ENCODE assay signal across 19 cellular contexts in the genomic region with DNA sequence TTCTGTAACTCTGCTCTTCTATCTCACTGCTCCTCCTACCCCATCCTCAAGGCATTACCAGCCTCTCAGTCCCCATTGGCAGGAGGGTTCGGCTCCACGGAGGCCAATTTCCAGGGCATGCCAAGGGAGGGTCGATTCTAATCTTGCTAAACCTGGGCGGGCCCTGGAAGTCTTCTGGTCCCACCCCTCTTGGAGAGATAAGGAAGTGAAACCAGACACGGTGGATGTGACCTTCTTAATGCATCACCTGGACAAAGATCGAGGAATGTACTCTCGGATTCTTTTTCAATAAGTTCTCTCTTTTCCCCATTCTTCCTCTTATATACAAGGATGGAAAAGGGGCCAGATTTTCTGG.
DNase-seq lines count a peak whose midpoint lies in the region; ATAC-seq, FAIRE-seq and TF ChIP-seq lines count a peak whose summit lies in the region.
"Had no signal": no experiment of that assay in that cellular context is flagged by ENCODE, and none has a peak within 500 bp of the region (broad histone marks: within the 10 kb centered on the region; RNA-seq: fewer than 3 reads in every experiment).

No MANE protein-coding gene starts in this region.

- no peaks in the 10 kb centered on the region for H3K27me3 ChIP-seq in Caco-2 (replicated peaks; ENCODE audit: control insufficient read depth, insufficient read depth, low read length)
- no peaks in the 10 kb centered on the region; the same call in 1 of the 2 replicates for H3K27me3 ChIP-seq in HUES64 (ENCODE audit: insufficient read depth, low read length)
- H3K27me3 ChIP-seq in K562 (ENCODE audit: control insufficient read depth in 2 of 2, insufficient read depth in 2 of 2, low read length in 2 of 2), result peaks cover 1 to 9% of the 10 kb centered on the region in 2 experiments; a peak in 3 of 5 replicates
- H3K27me3 ChIP-seq in CD8-positive, alpha-beta memory T cell (ENCODE audit: insufficient read depth, low read length, poor library complexity, severe bottlenecking), result no peaks in the 10 kb centered on the region
- H3K27me3 ChIP-seq in CD4-positive, alpha-beta memory T cell (ENCODE audit: insufficient read depth, low read length), result no peaks in the 10 kb centered on the region

- 0 out of 2 replicates have a peak overlapping the region, but pooled peaks have one; percentile 3 for H3K27ac ChIP-seq in HUES64 (ENCODE audit: low read depth, low read length)
- H3K27ac ChIP-seq in K562 (ENCODE audit: extremely low read depth, low read depth, low read length), result no peak overlapping the region
- no peak overlapping the region for H3K27ac ChIP-seq in CD8-positive, alpha-beta memory T cell (ENCODE audit: low read depth, low read length)
- no peak overlapping the region for H3K27ac ChIP-seq in CD4-positive, alpha-beta memory T cell (ENCODE audit: low read depth, low read length)

- H3K9me3 Mint-ChIP-seq in Caco-2 (ENCODE audit: unreplicated experiment), result no peaks in the 10 kb centered on the region
- H3K9me3 Mint-ChIP-seq in CD8-positive, alpha-beta memory T cell, result no peaks in the 10 kb centered on the region
- H3K9me3 Mint-ChIP-seq in CD4-positive, alpha-beta memory T cell, result no peaks in the 10 kb centered on the region
- H3K9me3 Mint-ChIP-seq in T-cell, result no peaks in the 10 kb centered on the region
- H3K9me3 Mint-ChIP-seq: activated B cell treated with CpG ODN at 0.5 μM for 24 hours; activated T-helper 2 cell treated with anti-CD3 and anti-CD28 coated beads, Interferon-gamma antibody, Interleukin-2, Interleukin-4, amounts not matched to agents 10 μg/mL and 5 μg/mL and 100 μg/mL, durations not matched to agents 14 hours and 24 hours and 36 hours; central memory CD8-positive, alpha-beta T cell; nephron had no signal

- H3K9me1 ChIP-seq in K562 (ENCODE audit: control insufficient read depth, insufficient read depth, low read length), result no peaks in the 10 kb centered on the region

- no peaks in the 10 kb centered on the region for H3K36me3 ChIP-seq in Caco-2 (ENCODE audit: control insufficient read depth, insufficient read depth, low read length)
- H3K36me3 ChIP-seq in HUES64 (ENCODE audit: insufficient read depth, low read length), result no peaks in the 10 kb centered on the region
- H3K36me3 ChIP-seq in K562 (ENCODE audit: control insufficient read depth, insufficient read depth, low read length), result no peaks in the 10 kb centered on the region
- no peaks in the 10 kb centered on the region for H3K36me3 ChIP-seq in CD8-positive, alpha-beta memory T cell (ENCODE audit: insufficient read depth, low read length)
- H3K36me3 ChIP-seq in CD4-positive, alpha-beta memory T cell (ENCODE audit: insufficient read depth, low read length), result no peaks in the 10 kb centered on the region

- peak overlapping the region; percentile 15 for H3K4me2 ChIP-seq in K562 (ENCODE audit: insufficient read depth, low read length)

- TF ChIP-seq CTCF in Caco-2 (IDR thresholded peaks at IDR 0.05; ENCODE audit: insufficient read depth in 1 of 2, low read depth in 1 of 2, low read length in 1 of 2, severe bottlenecking in 1 of 2, unreplicated experiment in 1 of 2) (no peak), K562 (IDR thresholded peaks at IDR 0.05 in 2 of 3, conservative IDR thresholded peaks at IDR 0.05 in 1 of 3; ENCODE audit: insufficient read depth in 2 of 3, low read depth in 1 of 3, low read length in 3 of 3) (no peak)

- no TSS peak for BruUV-seq in Caco-2 (replicated peaks; lab: Mats Ljungman, UMichigan)
- no TSS peak for BruUV-seq in K562 (replicated peaks; lab: Mats Ljungman, UMichigan)

- peaks cover 33% of the 10 kb centered on the region for H3K4me1 Mint-ChIP-seq in Caco-2 (ENCODE audit: low read depth, unreplicated experiment)
- H3K4me1 Mint-ChIP-seq in CD8-positive, alpha-beta memory T cell, result peaks cover 0 to 5% (median 0%) of the 10 kb centered on the region in 3 donors
- H3K4me1 Mint-ChIP-seq in CD4-positive, alpha-beta memory T cell, result no peaks in the 10 kb centered on the region
- no peaks in the 10 kb centered on the region for H3K4me1 Mint-ChIP-seq in T-cell

- POLR2A ChIA-PET in Caco-2 (lab: Charles Lee) (no interaction called here), K562 (lab: Yijun Ruan, JAX) (interaction anchor here (0.7 kb wide), 1 partner anchor 198 kb away, joined by 3 read pairs; no protein-coding TSS in a partner anchor), T-cell (lab: Charles Lee) (no interaction called here)
- POLR2A ChIA-PET in CD8-positive, alpha-beta memory T cell (lab: Charles Lee), result interaction anchor here (0.7 kb wide), 1 partner anchor 480 kb away, joined by 3 read pairs; no protein-coding TSS in a partner anchor
- POLR2A ChIA-PET in CD4-positive, alpha-beta memory T cell (lab: Charles Lee; ENCODE audit: partially characterized antibody), result no interaction called here

- peak overlapping the region; percentile 49; the same call in 1 of the 2 replicates for H2AFZ ChIP-seq in K562 (ENCODE audit: low read depth, low read length)

- TF ChIP-seq POLR2A in K562 (conservative IDR thresholded peaks at IDR 0.05), result no peak

- H3K4me3 ChIP-seq in Caco-2 (ENCODE audit: low read depth, low read length), result no peak overlapping the region
- H3K4me3 ChIP-seq in HUES64 (ENCODE audit: low read length), result no peak overlapping the region
- no peak overlapping the region for H3K4me3 ChIP-seq in K562
- H3K4me3 ChIP-seq in CD8-positive, alpha-beta memory T cell (ENCODE audit: low read length), result no peak overlapping the region
- no peak overlapping the region for H3K4me3 ChIP-seq in CD4-positive, alpha-beta memory T cell (ENCODE audit: low read length in 2 of 2)
- H3K4me3 ChIP-seq: lung had no signal

- no peaks in the 10 kb centered on the region for H3K79me2 ChIP-seq in K562 (ENCODE audit: control insufficient read depth, insufficient read depth, low read length)

- peak overlapping the region; percentile 66 for H3K27ac Mint-ChIP-seq in Caco-2 (ENCODE audit: unreplicated experiment)
- H3K27ac Mint-ChIP-seq in CD8-positive, alpha-beta memory T cell, result no peak overlapping the region
- no peak overlapping the region for H3K27ac Mint-ChIP-seq in CD4-positive, alpha-beta memory T cell
- no peak overlapping the region for H3K27ac Mint-ChIP-seq in T-cell
- H3K27ac Mint-ChIP-seq: activated B cell treated with CpG ODN at 0.5 μM for 24 hours; activated T-helper 2 cell treated with anti-CD3 and anti-CD28 coated beads, Interferon-gamma antibody, Interleukin-2, Interleukin-4, amounts not matched to agents 10 μg/mL and 5 μg/mL and 100 μg/mL, durations not matched to agents 14 hours and 24 hours and 36 hours; nephron had no signal

- intact Hi-C loops in Caco-2 (cut with micrococcal nuclease; ENCODE audit: unreplicated experiment) (no loop called here), K562 (cut with micrococcal nuclease) (no loop called here), left colon (cut with DNase I, micrococcal nuclease) (no loop called here)
- intact Hi-C loops in CD4-positive, alpha-beta memory T cell (cut with micrococcal nuclease), result no loop called here

- DNase-seq in Caco-2, result peak in 1 of 2 experiments; percentile 48
- peak in 3 of 4 experiments; percentile 24 to 44 (median 34) for DNase-seq in K562 (ENCODE audit: extremely low read depth in 1 of 4, low spot score in 3 of 4)
- peak; percentile 31 to 48 for DNase-seq in left colon
- DNase-seq in CD8-positive, alpha-beta memory T cell, result no peak
- DNase-seq in CD4-positive, alpha-beta memory T cell, result no peak
- DNase-seq in H4 (ENCODE audit: low spot score), result no peak
- DNase-seq in T-cell, result no peak
- DNase-seq: activated B cell treated with CpG ODN at 0.5 μM for 24 hours, COR-L47, foreskin melanocyte, GDM1, HCEC 1CT, NCI-H2081 treated with DMSO at 0.1 percent for 48 hours, NCI-H69 had no signal

- H3K27me3 Mint-ChIP-seq in Caco-2 (ENCODE audit: insufficient read depth, unreplicated experiment) (no peaks in the 10 kb centered on the region), T-cell (peaks cover 2 to 5% of the 10 kb centered on the region in 2 donors)
- H3K27me3 Mint-ChIP-seq in CD8-positive, alpha-beta memory T cell, result peaks cover 3 to 8% of the 10 kb centered on the region in 2 donors
- H3K27me3 Mint-ChIP-seq in CD4-positive, alpha-beta memory T cell, result peaks cover 1 to 6% of the 10 kb centered on the region in 2 donors

- H3K36me3 Mint-ChIP-seq in Caco-2 (ENCODE audit: insufficient read depth, unreplicated experiment), result no peaks in the 10 kb centered on the region
- no peaks in the 10 kb centered on the region for H3K36me3 Mint-ChIP-seq in CD8-positive, alpha-beta memory T cell
- no peaks in the 10 kb centered on the region for H3K36me3 Mint-ChIP-seq in CD4-positive, alpha-beta memory T cell
- H3K36me3 Mint-ChIP-seq in T-cell, result no peaks in the 10 kb centered on the region

- ATAC-seq in K562, result peak; percentile 53; the same call in 2 of the 3 replicates
- peak; percentile 68 for ATAC-seq in left colon
- no peak for ATAC-seq in T-cell (replicated peaks in 1 of 4)

- TF ChIP-seq RAD21 in K562 (CRISPR knock-in tag; conservative IDR thresholded peaks at IDR 0.05 in 1 of 2, IDR thresholded peaks at IDR 0.05 in 1 of 2), result no peak

- no peaks in the 10 kb centered on the region for H4K20me1 ChIP-seq in K562 (replicated peaks; ENCODE audit: control insufficient read depth, insufficient read depth, low read length)

- H3K4me1 ChIP-seq in Caco-2 (peaks cover 40% of the 10 kb centered on the region), HUES64 (ENCODE audit: insufficient read depth, low read length) (peaks cover 41% of the 10 kb centered on the region), K562 (replicated peaks in 1 of 2; ENCODE audit: control insufficient read depth in 2 of 2, insufficient read depth in 2 of 2, low read length in 2 of 2) (peaks cover 3 to 33% of the 10 kb centered on the region in 2 experiments; a peak in 4 of 5 replicates)
- no peaks in the 10 kb centered on the region for H3K4me1 ChIP-seq in CD8-positive, alpha-beta memory T cell (ENCODE audit: insufficient read depth, low read length)
- H3K4me1 ChIP-seq in CD4-positive, alpha-beta memory T cell (ENCODE audit: insufficient read depth, low read length), result no peaks in the 10 kb centered on the region

- in situ Hi-C loops in K562 (cut with MboI), result no loop called here

- no peaks in the 10 kb centered on the region for H3K9me3 ChIP-seq in Caco-2
- H3K9me3 ChIP-seq in HUES64 (ENCODE audit: insufficient read depth, low read depth, low read length), result no peaks in the 10 kb centered on the region
- no peaks in the 10 kb centered on the region for H3K9me3 ChIP-seq in K562 (replicated peaks; ENCODE audit: control insufficient read depth, insufficient read depth, low read depth, low read length)
- no peaks in the 10 kb centered on the region for H3K9me3 ChIP-seq in CD8-positive, alpha-beta memory T cell (ENCODE audit: low read length)
- no peaks in the 10 kb centered on the region for H3K9me3 ChIP-seq in CD4-positive, alpha-beta memory T cell (ENCODE audit: control insufficient read depth in 1 of 2, low read length in 2 of 2)

- no peak overlapping the region for H3K4me3 Mint-ChIP-seq in Caco-2 (ENCODE audit: unreplicated experiment)
- H3K4me3 Mint-ChIP-seq in CD8-positive, alpha-beta memory T cell, result no peak overlapping the region
- H3K4me3 Mint-ChIP-seq in CD4-positive, alpha-beta memory T cell, result no peak overlapping the region
- no peak overlapping the region for H3K4me3 Mint-ChIP-seq in T-cell
- H3K4me3 Mint-ChIP-seq: activated B cell treated with CpG ODN at 0.5 μM for 24 hours; central memory CD8-positive, alpha-beta T cell; nephron had no signal

- WGBS in HUES64, result 58% methylated on average over 7 of the region's 7 CpGs
- 6% methylated on average over 7 of the region's 7 CpGs for WGBS in K562 (ENCODE audit: insufficient coverage, low coverage, missing lambda C conversion rate)

- TF ChIP-seq EP300 in K562 (IDR thresholded peaks at IDR 0.05; ENCODE audit: low read length), result no peak

- CTCF ChIA-PET in Caco-2 (lab: Charles Lee), result no interaction called here
- CTCF ChIA-PET in K562 (lab: Yijun Ruan, JAX; ENCODE audit: low intra/inter-chr PET ratio), result no interaction called here
- CTCF ChIA-PET in CD8-positive, alpha-beta memory T cell (lab: Charles Lee), result no interaction called here
- CTCF ChIA-PET in CD4-positive, alpha-beta memory T cell (lab: Charles Lee; ENCODE audit: partially characterized antibody), result no interaction called here
- CTCF ChIA-PET in T-cell (lab: Charles Lee), result no interaction called here

- peak; percentile 19 for FAIRE-seq in K562 (lab: Jason Lieb, UNC)

- H3K9ac ChIP-seq in HUES64 (ENCODE audit: low read depth, low read length), result no peak overlapping the region
- peak overlapping the region in 1 of 2 experiments; percentile 19; a peak in 1 of 4 replicates for H3K9ac ChIP-seq in K562 (ENCODE audit: insufficient read depth in 1 of 2, low read depth in 2 of 2, low read length in 2 of 2)

Comparison
In these comparisons a context has a peak if more than half of its experiments do, and no peak if none do; other contexts are left out.
1. DNase-seq: peak in K562 (3 of 4) and left colon (2 of 2); none in CD8-positive, alpha-beta memory T cell (0 of 5), CD4-positive, alpha-beta memory T cell (0 of 5), H4 (single experiment) and T-cell (0 of 34).
2. ATAC-seq: peak in K562 (single experiment) and left colon (single experiment); none in T-cell (0 of 4).
3. POLR2A ChIA-PET loops: an anchor here in K562 (0.7 kb wide) and CD8-positive, alpha-beta memory T cell (0.7 kb wide); none called in Caco-2, CD4-positive, alpha-beta memory T cell and T-cell.